1 cellular context compared by ENCODE assay signal in genomic region chr20:8398289-8399051, GRCh38.
TF ChIP-seq lines count a peak whose summit lies in the region.

No MANE protein-coding gene starts in this region.

TF ChIP-seq in H1, 55 proteins besides CTCF, POLR2A, EP300 and RAD21:
- TF ChIP-seq CBX8 (IDR thresholded peaks at IDR 0.05; ENCODE audit: borderline replicate concordance, low read depth, low read length) (no peak), EZH2 (IDR thresholded peaks at IDR 0.05; ENCODE audit: low read depth, low read length, severe bottlenecking) (no peak), MAX (IDR thresholded peaks at IDR 0.05) (no peak), CEBPB (IDR thresholded peaks at IDR 0.05; ENCODE audit: low read depth, low read length) (no peak), HDAC2 (IDR thresholded peaks at IDR 0.05; ENCODE audit: borderline replicate concordance in 1 of 2, low read depth in 2 of 2, low read length in 2 of 2) (no peak)
